In the genomic region with DNA sequence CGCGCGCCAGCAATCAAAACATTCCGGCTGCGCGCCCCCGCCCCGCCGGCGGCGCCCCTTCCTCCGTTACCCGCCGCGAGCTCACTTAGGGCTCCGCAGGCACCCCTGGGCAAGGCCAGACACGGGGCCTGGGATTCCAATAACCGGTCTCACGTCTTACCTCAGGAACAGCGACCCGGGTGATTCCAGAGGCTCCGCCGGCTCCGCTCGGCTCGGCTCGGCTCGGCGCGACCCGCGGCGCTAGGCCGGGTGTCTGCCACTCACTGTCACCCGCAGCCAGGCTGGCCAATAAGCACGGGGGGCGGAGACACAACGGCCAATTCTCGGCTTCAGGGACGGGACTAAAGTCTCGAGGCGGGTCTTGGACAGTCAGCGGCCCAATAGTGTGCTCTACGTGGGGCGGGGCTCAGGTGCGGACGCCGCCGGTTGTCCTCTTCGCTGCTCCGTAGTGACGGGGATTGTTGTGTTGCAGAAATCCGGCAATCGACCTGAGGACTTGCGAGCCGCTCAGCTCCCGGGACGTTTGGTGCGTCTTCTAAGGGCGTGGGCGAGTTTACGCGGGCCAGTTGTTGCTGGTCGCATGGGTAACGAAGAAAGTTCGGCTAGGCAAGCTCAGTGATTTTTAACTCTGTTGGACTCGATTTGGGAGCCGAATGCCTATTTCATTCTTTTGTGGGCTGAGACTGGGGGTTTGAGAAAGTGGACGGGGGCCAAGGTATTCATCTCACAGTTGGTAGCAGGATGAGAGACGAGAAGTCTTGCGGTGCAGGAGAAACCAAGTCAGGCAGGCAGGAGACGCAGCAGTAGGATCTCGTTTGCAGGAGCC, we compare ENCODE assay signal across 1 cellular context.
TF ChIP-seq lines count a peak whose summit lies in the region.

A gene with protein sequence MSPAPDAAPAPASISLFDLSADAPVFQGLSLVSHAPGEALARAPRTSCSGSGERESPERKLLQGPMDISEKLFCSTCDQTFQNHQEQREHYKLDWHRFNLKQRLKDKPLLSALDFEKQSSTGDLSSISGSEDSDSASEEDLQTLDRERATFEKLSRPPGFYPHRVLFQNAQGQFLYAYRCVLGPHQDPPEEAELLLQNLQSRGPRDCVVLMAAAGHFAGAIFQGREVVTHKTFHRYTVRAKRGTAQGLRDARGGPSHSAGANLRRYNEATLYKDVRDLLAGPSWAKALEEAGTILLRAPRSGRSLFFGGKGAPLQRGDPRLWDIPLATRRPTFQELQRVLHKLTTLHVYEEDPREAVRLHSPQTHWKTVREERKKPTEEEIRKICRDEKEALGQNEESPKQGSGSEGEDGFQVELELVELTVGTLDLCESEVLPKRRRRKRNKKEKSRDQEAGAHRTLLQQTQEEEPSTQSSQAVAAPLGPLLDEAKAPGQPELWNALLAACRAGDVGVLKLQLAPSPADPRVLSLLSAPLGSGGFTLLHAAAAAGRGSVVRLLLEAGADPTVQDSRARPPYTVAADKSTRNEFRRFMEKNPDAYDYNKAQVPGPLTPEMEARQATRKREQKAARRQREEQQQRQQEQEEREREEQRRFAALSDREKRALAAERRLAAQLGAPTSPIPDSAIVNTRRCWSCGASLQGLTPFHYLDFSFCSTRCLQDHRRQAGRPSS (plus strand): TSS at position 432 of the 826 bp plus-strand sequence. CDS start 452 bp downstream, outside the sequence.
A gene with protein sequence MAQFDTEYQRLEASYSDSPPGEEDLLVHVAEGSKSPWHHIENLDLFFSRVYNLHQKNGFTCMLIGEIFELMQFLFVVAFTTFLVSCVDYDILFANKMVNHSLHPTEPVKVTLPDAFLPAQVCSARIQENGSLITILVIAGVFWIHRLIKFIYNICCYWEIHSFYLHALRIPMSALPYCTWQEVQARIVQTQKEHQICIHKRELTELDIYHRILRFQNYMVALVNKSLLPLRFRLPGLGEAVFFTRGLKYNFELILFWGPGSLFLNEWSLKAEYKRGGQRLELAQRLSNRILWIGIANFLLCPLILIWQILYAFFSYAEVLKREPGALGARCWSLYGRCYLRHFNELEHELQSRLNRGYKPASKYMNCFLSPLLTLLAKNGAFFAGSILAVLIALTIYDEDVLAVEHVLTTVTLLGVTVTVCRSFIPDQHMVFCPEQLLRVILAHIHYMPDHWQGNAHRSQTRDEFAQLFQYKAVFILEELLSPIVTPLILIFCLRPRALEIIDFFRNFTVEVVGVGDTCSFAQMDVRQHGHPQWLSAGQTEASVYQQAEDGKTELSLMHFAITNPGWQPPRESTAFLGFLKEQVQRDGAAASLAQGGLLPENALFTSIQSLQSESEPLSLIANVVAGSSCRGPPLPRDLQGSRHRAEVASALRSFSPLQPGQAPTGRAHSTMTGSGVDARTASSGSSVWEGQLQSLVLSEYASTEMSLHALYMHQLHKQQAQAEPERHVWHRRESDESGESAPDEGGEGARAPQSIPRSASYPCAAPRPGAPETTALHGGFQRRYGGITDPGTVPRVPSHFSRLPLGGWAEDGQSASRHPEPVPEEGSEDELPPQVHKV (minus strand): TSS at position 262 of the 826 bp plus-strand sequence. CDS start 1,612 bp downstream, outside the sequence.

TF ChIP-seq in GM12878, 131 proteins besides CTCF, POLR2A, EP300 and RAD21 (continued from another document):
- TF ChIP-seq, protein P1, sequence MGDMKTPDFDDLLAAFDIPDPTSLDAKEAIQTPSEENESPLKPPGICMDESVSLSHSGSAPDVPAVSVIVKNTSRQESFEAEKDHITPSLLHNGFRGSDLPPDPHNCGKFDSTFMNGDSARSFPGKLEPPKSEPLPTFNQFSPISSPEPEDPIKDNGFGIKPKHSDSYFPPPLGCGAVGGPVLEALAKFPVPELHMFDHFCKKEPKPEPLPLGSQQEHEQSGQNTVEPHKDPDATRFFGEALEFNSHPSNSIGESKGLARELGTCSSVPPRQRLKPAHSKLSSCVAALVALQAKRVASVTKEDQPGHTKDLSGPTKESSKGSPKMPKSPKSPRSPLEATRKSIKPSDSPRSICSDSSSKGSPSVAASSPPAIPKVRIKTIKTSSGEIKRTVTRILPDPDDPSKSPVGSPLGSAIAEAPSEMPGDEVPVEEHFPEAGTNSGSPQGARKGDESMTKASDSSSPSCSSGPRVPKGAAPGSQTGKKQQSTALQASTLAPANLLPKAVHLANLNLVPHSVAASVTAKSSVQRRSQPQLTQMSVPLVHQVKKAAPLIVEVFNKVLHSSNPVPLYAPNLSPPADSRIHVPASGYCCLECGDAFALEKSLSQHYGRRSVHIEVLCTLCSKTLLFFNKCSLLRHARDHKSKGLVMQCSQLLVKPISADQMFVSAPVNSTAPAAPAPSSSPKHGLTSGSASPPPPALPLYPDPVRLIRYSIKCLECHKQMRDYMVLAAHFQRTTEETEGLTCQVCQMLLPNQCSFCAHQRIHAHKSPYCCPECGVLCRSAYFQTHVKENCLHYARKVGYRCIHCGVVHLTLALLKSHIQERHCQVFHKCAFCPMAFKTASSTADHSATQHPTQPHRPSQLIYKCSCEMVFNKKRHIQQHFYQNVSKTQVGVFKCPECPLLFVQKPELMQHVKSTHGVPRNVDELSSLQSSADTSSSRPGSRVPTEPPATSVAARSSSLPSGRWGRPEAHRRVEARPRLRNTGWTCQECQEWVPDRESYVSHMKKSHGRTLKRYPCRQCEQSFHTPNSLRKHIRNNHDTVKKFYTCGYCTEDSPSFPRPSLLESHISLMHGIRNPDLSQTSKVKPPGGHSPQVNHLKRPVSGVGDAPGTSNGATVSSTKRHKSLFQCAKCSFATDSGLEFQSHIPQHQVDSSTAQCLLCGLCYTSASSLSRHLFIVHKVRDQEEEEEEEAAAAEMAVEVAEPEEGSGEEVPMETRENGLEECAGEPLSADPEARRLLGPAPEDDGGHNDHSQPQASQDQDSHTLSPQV (IDR thresholded peaks at IDR 0.05) = 0 out of 2 replicates have a peak, but pooled peaks have one; percentile 21
- TF ChIP-seq EED (IDR thresholded peaks at IDR 0.05; ENCODE audit: low read depth) (no peak), NRF1 (conservative IDR thresholded peaks at IDR 0.05; ENCODE audit: low read depth, low read length) (0 out of 2 replicates have a peak, but pooled peaks have one; percentile 12), DPF2 (IDR thresholded peaks at IDR 0.05) (peak; percentile 100), NFIC (IDR thresholded peaks at IDR 0.05; ENCODE audit: low read depth, low read length) (no peak), ZNF24 (IDR thresholded peaks at IDR 0.05) (no peak), LARP7 (IDR thresholded peaks at IDR 0.05) (0 out of 2 replicates have a peak, but pooled peaks have one; percentile 70), CHD4 (IDR thresholded peaks at IDR 0.05) (no peak), ATF7 (IDR thresholded peaks at IDR 0.05; ENCODE audit: low read depth) (peak; percentile 49), BMI1 (IDR thresholded peaks at IDR 0.05; ENCODE audit: borderline replicate concordance) (no peak), POU2F2 (IDR thresholded peaks at IDR 0.05; ENCODE audit: borderline replicate concordance, low read depth, low read length) (no peak), CHD2 (IDR thresholded peaks at IDR 0.05; ENCODE audit: borderline replicate concordance, low read depth, low read length) (peak; percentile 96), KAT2A (conservative IDR thresholded peaks at IDR 0.05; ENCODE audit: control insufficient read depth, low read depth, low read length) (no peak)
- TF ChIP-seq, protein P2, sequence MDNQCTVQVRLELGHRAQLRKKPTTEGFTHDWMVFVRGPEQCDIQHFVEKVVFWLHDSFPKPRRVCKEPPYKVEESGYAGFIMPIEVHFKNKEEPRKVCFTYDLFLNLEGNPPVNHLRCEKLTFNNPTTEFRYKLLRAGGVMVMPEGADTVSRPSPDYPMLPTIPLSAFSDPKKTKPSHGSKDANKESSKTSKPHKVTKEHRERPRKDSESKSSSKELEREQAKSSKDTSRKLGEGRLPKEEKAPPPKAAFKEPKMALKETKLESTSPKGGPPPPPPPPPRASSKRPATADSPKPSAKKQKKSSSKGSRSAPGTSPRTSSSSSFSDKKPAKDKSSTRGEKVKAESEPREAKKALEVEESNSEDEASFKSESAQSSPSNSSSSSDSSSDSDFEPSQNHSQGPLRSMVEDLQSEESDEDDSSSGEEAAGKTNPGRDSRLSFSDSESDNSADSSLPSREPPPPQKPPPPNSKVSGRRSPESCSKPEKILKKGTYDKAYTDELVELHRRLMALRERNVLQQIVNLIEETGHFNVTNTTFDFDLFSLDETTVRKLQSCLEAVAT (IDR thresholded peaks at IDR 0.05) = peak; percentile 86
- TF ChIP-seq, protein P3, sequence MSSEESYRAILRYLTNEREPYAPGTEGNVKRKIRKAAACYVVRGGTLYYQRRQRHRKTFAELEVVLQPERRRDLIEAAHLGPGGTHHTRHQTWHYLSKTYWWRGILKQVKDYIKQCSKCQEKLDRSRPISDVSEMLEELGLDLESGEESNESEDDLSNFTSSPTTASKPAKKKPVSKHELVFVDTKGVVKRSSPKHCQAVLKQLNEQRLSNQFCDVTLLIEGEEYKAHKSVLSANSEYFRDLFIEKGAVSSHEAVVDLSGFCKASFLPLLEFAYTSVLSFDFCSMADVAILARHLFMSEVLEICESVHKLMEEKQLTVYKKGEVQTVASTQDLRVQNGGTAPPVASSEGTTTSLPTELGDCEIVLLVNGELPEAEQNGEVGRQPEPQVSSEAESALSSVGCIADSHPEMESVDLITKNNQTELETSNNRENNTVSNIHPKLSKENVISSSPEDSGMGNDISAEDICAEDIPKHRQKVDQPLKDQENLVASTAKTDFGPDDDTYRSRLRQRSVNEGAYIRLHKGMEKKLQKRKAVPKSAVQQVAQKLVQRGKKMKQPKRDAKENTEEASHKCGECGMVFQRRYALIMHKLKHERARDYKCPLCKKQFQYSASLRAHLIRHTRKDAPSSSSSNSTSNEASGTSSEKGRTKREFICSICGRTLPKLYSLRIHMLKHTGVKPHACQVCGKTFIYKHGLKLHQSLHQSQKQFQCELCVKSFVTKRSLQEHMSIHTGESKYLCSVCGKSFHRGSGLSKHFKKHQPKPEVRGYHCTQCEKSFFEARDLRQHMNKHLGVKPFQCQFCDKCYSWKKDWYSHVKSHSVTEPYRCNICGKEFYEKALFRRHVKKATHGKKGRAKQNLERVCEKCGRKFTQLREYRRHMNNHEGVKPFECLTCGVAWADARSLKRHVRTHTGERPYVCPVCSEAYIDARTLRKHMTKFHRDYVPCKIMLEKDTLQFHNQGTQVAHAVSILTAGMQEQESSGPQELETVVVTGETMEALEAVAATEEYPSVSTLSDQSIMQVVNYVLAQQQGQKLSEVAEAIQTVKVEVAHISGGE (CRISPR knock-in tag; IDR thresholded peaks at IDR 0.05) = no peak
